26 cellular contexts compared by ENCODE assay signal in the genomic region with DNA sequence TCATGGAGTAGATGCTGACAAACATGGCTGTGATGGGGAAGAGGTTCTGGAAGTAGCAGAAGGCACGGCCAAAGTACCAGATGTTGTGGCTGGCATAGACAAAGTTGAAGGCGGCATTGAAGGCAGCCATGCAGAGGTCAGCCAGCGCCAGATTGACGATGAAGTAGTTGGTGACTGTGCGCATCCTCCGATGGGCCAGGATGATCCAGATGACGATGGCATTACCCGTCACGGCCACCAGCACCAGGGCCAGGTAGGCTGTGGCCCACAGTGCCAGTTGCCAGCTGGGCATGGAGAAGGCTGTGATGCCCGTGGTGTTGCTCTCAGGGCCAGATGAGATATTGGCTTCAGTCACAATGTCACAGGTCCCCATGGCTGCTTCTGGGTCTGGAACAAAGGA. TPM values are rescaled to one million over a fixed set of nuclear protein-coding genes. Genes with fewer than 3 reads are reported as not detected.
"Had no signal": no experiment of that assay in that cellular context is flagged by ENCODE, and none has a peak within 500 bp of the region (broad histone marks: within the 10 kb centered on the region; RNA-seq: fewer than 3 reads in every experiment).

No MANE protein-coding gene starts in this region.

- H3K4me1 ChIP-seq: upper lobe of right lung had no signal

- DNase-seq: activated B cell treated with CpG ODN at 0.5 μM for 24 hours; activated CD4-positive, alpha-beta T cell treated with anti-CD3 and anti-CD28 coated beads for 36 hours; activated CD8-positive, alpha-beta memory T cell treated with anti-CD3 and anti-CD28 coated beads, Interleukin-2, amount 10 ng/mL, durations not matched to agents 7 days and 5 days; activated CD8-positive, alpha-beta T cell treated with anti-CD3 and anti-CD28 coated beads, Interleukin-2, amount 10 ng/mL, durations not matched to agents 7 days and 5 days; activated T-cell treated with anti-CD3 and anti-CD28 coated beads, Interleukin-2, amount 50 U/mL, for 48 hours; dermis blood vessel endothelial cell; effector CD4-positive, alpha-beta T cell; head of caudate nucleus; hippocampal formation; immature natural killer cell; kidney; left colon; mammary epithelial cell; natural killer cell; retina; stimulated activated CD4-positive, alpha-beta T cell treated with anti-CD3 and anti-CD28 coated beads, Interleukin-15, amount 100 ng/mL, for 24 hours; stimulated activated CD4-positive, alpha-beta T cell treated with anti-CD3 and anti-CD28 coated beads, Interleukin-2, amount 100 ng/mL, for 24 hours; stimulated activated naive CD4-positive, alpha-beta T cell treated with Interleukin-2 at 50 U/mL for 16 hours; T-cell; upper lobe of right lung had no signal

- H3K9me3 ChIP-seq: ovary, upper lobe of right lung had no signal

- H3K36me3 ChIP-seq: ovary, upper lobe of right lung had no signal

- H3K4me3 ChIP-seq: ovary, smooth muscle cell, upper lobe of right lung had no signal

- H3K27me3 ChIP-seq: ovary, upper lobe of right lung had no signal

- H3K27ac ChIP-seq: ovary, upper lobe of right lung had no signal

RNA-seq across cellular contexts. Expression of a gene that starts 0.8 kb away (rescaled TPM):
- total RNA-seq: activated B cell treated with CpG ODN at 0.5 μM for 24 hours; activated CD4-positive, alpha-beta T cell treated with anti-CD3 and anti-CD28 coated beads for 36 hours; activated CD8-positive, alpha-beta memory T cell treated with anti-CD3 and anti-CD28 coated beads, Interleukin-2, amount 10 ng/mL, durations not matched to agents 7 days and 5 days; activated CD8-positive, alpha-beta T cell treated with anti-CD3 and anti-CD28 coated beads, Interleukin-2, amount 10 ng/mL, durations not matched to agents 7 days and 5 days; activated T-helper 2 cell treated with anti-CD3 and anti-CD28 coated beads, Interferon-gamma antibody, Interleukin-2, Interleukin-4, amounts not matched to agents 10 μg/mL and 5 μg/mL and 100 μg/mL, durations not matched to agents 14 hours and 24 hours and 36 hours; mammary epithelial cell; mesothelial cell of epicardium; natural killer cell; progenitor cell of endocrine pancreas; smooth muscle cell; T-cell; T-helper 2 cell treated with Interferon-gamma antibody and Interleukin-4, amounts not matched to agents 100 ng/mL and 5 ng/mL, for 36 hours had no signal
